ENCODE assay signal across 21 cellular contexts in the genomic region with DNA sequence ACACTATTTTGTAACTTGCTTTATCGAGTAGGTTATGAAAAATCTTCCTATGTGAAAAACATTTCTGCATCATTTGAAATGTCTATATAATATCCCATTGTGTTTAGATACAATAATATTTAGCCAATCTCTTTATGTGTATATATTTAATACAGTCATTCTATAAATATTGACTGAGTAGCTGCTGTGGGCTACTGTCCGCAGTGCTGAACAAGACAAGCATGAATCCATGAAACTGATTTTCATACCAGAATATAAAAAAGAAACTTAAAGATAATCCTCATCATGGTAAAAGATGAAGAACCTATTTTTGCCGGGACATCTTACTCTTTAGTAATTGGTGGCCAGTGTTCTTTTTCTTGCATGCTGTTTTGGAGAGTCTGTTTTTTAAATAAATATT. TPM values are rescaled to one million over a fixed set of nuclear protein-coding genes. Genes with fewer than 3 reads are reported as not detected.
A peak's percentile ranks its signal among the peaks of the same experiment; 100 is the strongest.
DNase-seq lines count a peak whose midpoint lies in the region; ATAC-seq and TF ChIP-seq lines count a peak whose summit lies in the region.
"Had no signal": no experiment of that assay in that cellular context is flagged by ENCODE, and none has a peak within 500 bp of the region (broad histone marks: within the 10 kb centered on the region; RNA-seq: fewer than 3 reads in every experiment).

No MANE protein-coding gene starts in this region.

- peaks cover 6% of the 10 kb centered on the region for H3K27me3 ChIP-seq in osteoblast (ENCODE audit: insufficient read depth, low read length)

- DNase-seq in Calu3: no peak
- DNase-seq in epidermal melanocyte (ENCODE audit: insufficient read length, low spot score): peak; percentile 5
- DNase-seq in osteoblast (ENCODE audit: insufficient read length, low spot score, missing footprints): peak; percentile 83
- DNase-seq in putamen (ENCODE audit: low spot score): no peak
- DNase-seq in activated CD8-positive, alpha-beta T cell treated with anti-CD3 and anti-CD28 coated beads, Interleukin-2, amount 10 ng/mL, durations not matched to agents 7 days and 5 days: no peak
- DNase-seq: CD8-positive, alpha-beta T cell; HCEC 1CT; NCI-H1092 treated with DMSO at 0.1 percent for 48 hours; NCI-H1436 treated with DMSO at 0.1 percent for 48 hours; NCI-H187 treated with DMSO at 0.1 percent for 48 hours; NCI-H446; NCI-H524 treated with DMSO at 0.1 percent for 48 hours; NCI-H82; NK-92 treated with Interleukin-12 subunit alpha and Interleukin-12 subunit beta, amount 100 ng/mL, for 24 hours; SHP77 had no signal

- peaks cover 16% of the 10 kb centered on the region for H3K79me2 ChIP-seq in osteoblast (ENCODE audit: insufficient read depth, low read length)

- TF ChIP-seq EP300 in Ishikawa (IDR thresholded peaks at IDR 0.05; ENCODE audit: borderline replicate concordance): no peak

- BruUV-seq in Calu3 (replicated peaks; lab: Mats Ljungman, UMichigan): TSS peak; percentile 11

- no peak for TF ChIP-seq RAD21 in Ishikawa (IDR thresholded peaks at IDR 0.05; ENCODE audit: low read depth)

- H3K4me1 ChIP-seq in osteoblast (ENCODE audit: insufficient read depth, low read length): peaks cover 4% of the 10 kb centered on the region

- no peak overlapping the region for H3K4me2 ChIP-seq in osteoblast (ENCODE audit: insufficient read depth, low read length)

- TF ChIP-seq CTCF in Calu3 (IDR thresholded peaks at IDR 0.05; ENCODE audit: unreplicated experiment) (no peak), osteoblast (IDR thresholded peaks at IDR 0.05; ENCODE audit: extremely low read depth, low read depth, low read length) (no peak)

- intact Hi-C loops in Calu3 (cut with micrococcal nuclease; ENCODE audit: unreplicated experiment): loop anchor here (10.0 kb wide), 1 partner anchor 111 kb away; the partner anchor contains the start of genes PKDREJ and TTC38

- H3K27me3 Mint-ChIP-seq in Calu3 (ENCODE audit: unreplicated experiment): peaks cover 9% of the 10 kb centered on the region
- peaks cover 4% of the 10 kb centered on the region for H3K27me3 Mint-ChIP-seq in activated CD8-positive, alpha-beta T cell treated with anti-CD3 and anti-CD28 coated beads, Interleukin-2, amount 10 ng/mL, durations not matched to agents 7 days and 5 days (ENCODE audit: low read depth)
- H3K27me3 Mint-ChIP-seq: B cell, IgD-negative memory B cell had no signal

- peaks cover 29% of the 10 kb centered on the region for H3K36me3 Mint-ChIP-seq in Calu3 (ENCODE audit: insufficient read depth, unreplicated experiment)
- peaks cover 15% of the 10 kb centered on the region for H3K36me3 Mint-ChIP-seq in activated CD8-positive, alpha-beta T cell treated with anti-CD3 and anti-CD28 coated beads, Interleukin-2, amount 10 ng/mL, durations not matched to agents 7 days and 5 days (ENCODE audit: low read depth)

- H3K4me1 Mint-ChIP-seq in Calu3 (ENCODE audit: low read depth, unreplicated experiment): no peaks in the 10 kb centered on the region
- H3K4me1 Mint-ChIP-seq in activated CD8-positive, alpha-beta T cell treated with anti-CD3 and anti-CD28 coated beads, Interleukin-2, amount 10 ng/mL, durations not matched to agents 7 days and 5 days (ENCODE audit: low read depth): peaks cover 19% of the 10 kb centered on the region

- no peak for ATAC-seq in activated CD8-positive, alpha-beta T cell treated with anti-CD3 and anti-CD28 coated beads, Interleukin-2, amount 10 ng/mL, durations not matched to agents 7 days and 5 days
- no peak for ATAC-seq in GM19023 (IDR thresholded peaks at IDR 0.05; ENCODE audit: unreplicated experiment)
- ATAC-seq: CD8-positive, alpha-beta T cell had no signal

- no peak overlapping the region for H3K27ac ChIP-seq in osteoblast (ENCODE audit: low read depth, low read length)
- H3K27ac ChIP-seq: C4-2B, RWPE1 had no signal

- no peak overlapping the region for H3K4me3 ChIP-seq in osteoblast (ENCODE audit: insufficient read depth, low read length)

- POLR2A ChIA-PET in activated CD8-positive, alpha-beta T cell treated with anti-CD3 and anti-CD28 coated beads, Interleukin-2, amount 10 ng/mL, durations not matched to agents 7 days and 5 days (lab: Charles Lee): no interaction called here

- H3K9me3 ChIP-seq in osteoblast (ENCODE audit: low read depth, low read length): no peaks in the 10 kb centered on the region

- H3K4me3 Mint-ChIP-seq in Calu3 (ENCODE audit: low read depth, unreplicated experiment): no peak overlapping the region
- no peak overlapping the region for H3K4me3 Mint-ChIP-seq in activated CD8-positive, alpha-beta T cell treated with anti-CD3 and anti-CD28 coated beads, Interleukin-2, amount 10 ng/mL, durations not matched to agents 7 days and 5 days
- H3K4me3 Mint-ChIP-seq: B cell; CD8-positive, alpha-beta T cell had no signal

- peaks cover 15% of the 10 kb centered on the region for H3K36me3 ChIP-seq in osteoblast (ENCODE audit: insufficient read depth, low read length)

- peaks cover 11% of the 10 kb centered on the region for H4K20me1 ChIP-seq in osteoblast (ENCODE audit: insufficient read depth, low read length)

- no peaks in the 10 kb centered on the region for H3K9me3 Mint-ChIP-seq in Calu3 (ENCODE audit: low read depth, unreplicated experiment)
- no peaks in the 10 kb centered on the region for H3K9me3 Mint-ChIP-seq in activated CD8-positive, alpha-beta T cell treated with anti-CD3 and anti-CD28 coated beads, Interleukin-2, amount 10 ng/mL, durations not matched to agents 7 days and 5 days (ENCODE audit: insufficient read depth)
- H3K9me3 Mint-ChIP-seq: CD8-positive, alpha-beta T cell; IgD-negative memory B cell had no signal

- H2AFZ ChIP-seq in osteoblast (ENCODE audit: low read length): no peak overlapping the region

- CTCF ChIA-PET in Calu3 (lab: Charles Lee): no interaction called here
- CTCF ChIA-PET in activated CD8-positive, alpha-beta T cell treated with anti-CD3 and anti-CD28 coated beads, Interleukin-2, amount 10 ng/mL, durations not matched to agents 7 days and 5 days (lab: Charles Lee): no interaction called here

- no peak overlapping the region for H3K27ac Mint-ChIP-seq in Calu3 (ENCODE audit: unreplicated experiment)
- H3K27ac Mint-ChIP-seq in activated CD8-positive, alpha-beta T cell treated with anti-CD3 and anti-CD28 coated beads, Interleukin-2, amount 10 ng/mL, durations not matched to agents 7 days and 5 days: no peak overlapping the region
- H3K27ac Mint-ChIP-seq: B cell; CD8-positive, alpha-beta T cell had no signal

TF ChIP-seq in Ishikawa, 13 proteins besides CTCF, POLR2A, EP300 and RAD21:
- TF ChIP-seq, protein P1, sequence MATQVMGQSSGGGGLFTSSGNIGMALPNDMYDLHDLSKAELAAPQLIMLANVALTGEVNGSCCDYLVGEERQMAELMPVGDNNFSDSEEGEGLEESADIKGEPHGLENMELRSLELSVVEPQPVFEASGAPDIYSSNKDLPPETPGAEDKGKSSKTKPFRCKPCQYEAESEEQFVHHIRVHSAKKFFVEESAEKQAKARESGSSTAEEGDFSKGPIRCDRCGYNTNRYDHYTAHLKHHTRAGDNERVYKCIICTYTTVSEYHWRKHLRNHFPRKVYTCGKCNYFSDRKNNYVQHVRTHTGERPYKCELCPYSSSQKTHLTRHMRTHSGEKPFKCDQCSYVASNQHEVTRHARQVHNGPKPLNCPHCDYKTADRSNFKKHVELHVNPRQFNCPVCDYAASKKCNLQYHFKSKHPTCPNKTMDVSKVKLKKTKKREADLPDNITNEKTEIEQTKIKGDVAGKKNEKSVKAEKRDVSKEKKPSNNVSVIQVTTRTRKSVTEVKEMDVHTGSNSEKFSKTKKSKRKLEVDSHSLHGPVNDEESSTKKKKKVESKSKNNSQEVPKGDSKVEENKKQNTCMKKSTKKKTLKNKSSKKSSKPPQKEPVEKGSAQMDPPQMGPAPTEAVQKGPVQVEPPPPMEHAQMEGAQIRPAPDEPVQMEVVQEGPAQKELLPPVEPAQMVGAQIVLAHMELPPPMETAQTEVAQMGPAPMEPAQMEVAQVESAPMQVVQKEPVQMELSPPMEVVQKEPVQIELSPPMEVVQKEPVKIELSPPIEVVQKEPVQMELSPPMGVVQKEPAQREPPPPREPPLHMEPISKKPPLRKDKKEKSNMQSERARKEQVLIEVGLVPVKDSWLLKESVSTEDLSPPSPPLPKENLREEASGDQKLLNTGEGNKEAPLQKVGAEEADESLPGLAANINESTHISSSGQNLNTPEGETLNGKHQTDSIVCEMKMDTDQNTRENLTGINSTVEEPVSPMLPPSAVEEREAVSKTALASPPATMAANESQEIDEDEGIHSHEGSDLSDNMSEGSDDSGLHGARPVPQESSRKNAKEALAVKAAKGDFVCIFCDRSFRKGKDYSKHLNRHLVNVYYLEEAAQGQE (IDR thresholded peaks at IDR 0.05; ENCODE audit: low read depth): peak; percentile 75
- TF ChIP-seq, protein P2, sequence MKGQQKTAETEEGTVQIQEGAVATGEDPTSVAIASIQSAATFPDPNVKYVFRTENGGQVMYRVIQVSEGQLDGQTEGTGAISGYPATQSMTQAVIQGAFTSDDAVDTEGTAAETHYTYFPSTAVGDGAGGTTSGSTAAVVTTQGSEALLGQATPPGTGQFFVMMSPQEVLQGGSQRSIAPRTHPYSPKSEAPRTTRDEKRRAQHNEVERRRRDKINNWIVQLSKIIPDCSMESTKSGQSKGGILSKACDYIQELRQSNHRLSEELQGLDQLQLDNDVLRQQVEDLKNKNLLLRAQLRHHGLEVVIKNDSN (IDR thresholded peaks at IDR 0.05): no peak
- TF ChIP-seq, protein P3, sequence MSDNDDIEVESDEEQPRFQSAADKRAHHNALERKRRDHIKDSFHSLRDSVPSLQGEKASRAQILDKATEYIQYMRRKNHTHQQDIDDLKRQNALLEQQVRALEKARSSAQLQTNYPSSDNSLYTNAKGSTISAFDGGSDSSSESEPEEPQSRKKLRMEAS (IDR thresholded peaks at IDR 0.05): no peak
TF ChIP-seq in Ishikawa: peak in this region for 1.

RNA-seq across cellular contexts. Expression of gene PPARA, which starts 3.6 kb away (rescaled TPM):
- total RNA-seq in Calu3 (2022) (22.7 and 31.5 TPM in 2 replicates), osteoblast (21.8 and 22.1 TPM in 2 replicates)
- 10 to 100 TPM; 17.9 to 18.1 TPM for total RNA-seq in activated CD8-positive, alpha-beta T cell treated with anti-CD3 and anti-CD28 coated beads, Interleukin-2, amount 10 ng/mL, durations not matched to agents 7 days and 5 days

Comparison
In these comparisons a context has a peak if more than half of its experiments do, and no peak if none do; other contexts are left out.
1. DNase-seq: peak in epidermal melanocyte (single experiment) and osteoblast (single experiment); none in Calu3 (single experiment), putamen (single experiment) and activated CD8-positive, alpha-beta T cell treated with anti-CD3 and anti-CD28 coated beads, Interleukin-2, amount 10 ng/mL, durations not matched to agents 7 days and 5 days (single experiment).